In the genomic region with DNA sequence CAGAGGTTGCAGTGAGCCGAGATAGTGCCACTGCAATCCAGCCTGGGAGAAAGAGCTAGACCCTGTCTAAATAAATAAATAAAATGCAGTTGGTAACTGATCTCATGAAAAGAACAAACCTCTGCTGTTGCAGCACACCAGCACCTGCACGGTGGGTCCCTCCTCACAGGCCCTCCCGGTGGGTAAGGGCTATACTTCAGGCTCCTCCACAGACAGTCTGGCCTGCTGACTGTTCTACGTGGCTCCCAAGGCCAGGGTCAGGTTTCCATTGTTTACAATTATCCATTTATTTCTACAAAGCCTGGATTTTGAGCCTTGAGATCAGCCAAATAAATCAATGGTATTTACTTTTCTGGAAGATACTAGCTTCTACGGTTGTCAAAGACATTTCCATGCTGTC, we compare ENCODE assay signal across 22 cellular contexts. TPM values are rescaled to one million over a fixed set of nuclear protein-coding genes. Genes with fewer than 3 reads are reported as not detected.
A peak's percentile ranks its signal among the peaks of the same experiment; 100 is the strongest.
DNase-seq lines count a peak whose midpoint lies in the region; ATAC-seq, FAIRE-seq and TF ChIP-seq lines count a peak whose summit lies in the region.
"Had no signal": no experiment of that assay in that cellular context is flagged by ENCODE, and none has a peak within 500 bp of the region (broad histone marks: within the 10 kb centered on the region; RNA-seq: fewer than 3 reads in every experiment).

No MANE protein-coding gene starts in this region.

- H3K79me1 ChIP-seq in IMR-90 (ENCODE audit: low read depth in 1 of 2, low read length in 2 of 2): no peaks in the 10 kb centered on the region; a peak in 1 of 4 replicates
- H3K79me1 ChIP-seq in neuronal stem cell (ENCODE audit: low read depth, low read length): no peaks in the 10 kb centered on the region

- H3K79me2 ChIP-seq in K562 (ENCODE audit: control insufficient read depth, insufficient read depth, low read length): no peaks in the 10 kb centered on the region; the same call in 2 of the 3 replicates

- no peak overlapping the region for H2BK20ac ChIP-seq in IMR-90 (ENCODE audit: low read depth, low read length)

- H3K4ac ChIP-seq in IMR-90 (ENCODE audit: low read depth, low read length): no peak overlapping the region
- H3K4ac ChIP-seq in neuronal stem cell (ENCODE audit: low read length): no peak overlapping the region

- no peak overlapping the region for H3K56ac ChIP-seq in IMR-90 (ENCODE audit: extremely low read depth, insufficient read depth, low read length)

- FAIRE-seq in K562 (lab: Jason Lieb, UNC): no peak
- FAIRE-seq: GM12891, HTR-8/SVneo had no signal

- in situ Hi-C loops in IMR-90 (cut with MboI; ENCODE audit: low sequenced_read_pairs) (loop anchor here (5.0 to 10.0 kb wide), 2 partner anchors 94 to 222 kb away; no protein-coding TSS in a partner anchor), K562 (cut with MboI) (no loop called here)

- no peak overlapping the region for H3K27ac ChIP-seq in IMR-90 (ENCODE audit: insufficient read depth, low read length)
- H3K27ac ChIP-seq in K562 (ENCODE audit: extremely low read depth, low read depth, low read length): no peak overlapping the region
- no peak overlapping the region for H3K27ac ChIP-seq in neuronal stem cell (replicated peaks; ENCODE audit: low read length)
- H3K27ac ChIP-seq: 22Rv1, A549, GM23248 had no signal

- ATAC-seq in IMR-90 (ENCODE audit: low read depth): no peak
- no peak for ATAC-seq in K562
- no peak for ATAC-seq in HG03469 (IDR thresholded peaks at IDR 0.05; ENCODE audit: unreplicated experiment)
- ATAC-seq in GM19023 (IDR thresholded peaks at IDR 0.05; ENCODE audit: unreplicated experiment): no peak

- H4K5ac ChIP-seq in IMR-90 (ENCODE audit: low read depth, low read length): no peak overlapping the region

- TF ChIP-seq RAD21 in IMR-90 (IDR thresholded peaks at IDR 0.05; ENCODE audit: low read length) (no peak), K562 (CRISPR knock-in tag; conservative IDR thresholded peaks at IDR 0.05 in 1 of 2, IDR thresholded peaks at IDR 0.05 in 1 of 2) (no peak)

- H3K14ac ChIP-seq in IMR-90 (replicated peaks; ENCODE audit: low read depth, low read length): no peak overlapping the region
- H3K14ac ChIP-seq in neuronal stem cell (ENCODE audit: low read length): no peak overlapping the region

- H2BK5ac ChIP-seq in IMR-90 (ENCODE audit: low read depth, low read length, poor library complexity, severe bottlenecking) (no peak overlapping the region), neuronal stem cell (ENCODE audit: low read length) (no peak overlapping the region)

- H3K18ac ChIP-seq in IMR-90 (ENCODE audit: low read depth, low read length): no peak overlapping the region
- H3K18ac ChIP-seq in neuronal stem cell (ENCODE audit: low read length): no peak overlapping the region

- H4K8ac ChIP-seq in IMR-90 (ENCODE audit: low read depth in 2 of 2, low read length in 2 of 2) (no peak overlapping the region), neuronal stem cell (ENCODE audit: low read depth, low read length) (no peak overlapping the region)

- TF ChIP-seq EP300 in K562 (IDR thresholded peaks at IDR 0.05; ENCODE audit: low read length): no peak

- H3K9ac ChIP-seq in IMR-90 (ENCODE audit: low read depth, low read length) (no peak overlapping the region), K562 (ENCODE audit: insufficient read depth in 1 of 2, low read depth in 2 of 2, low read length in 2 of 2) (no peak overlapping the region), neuronal stem cell (ENCODE audit: low read depth, low read length, poor library complexity) (no peak overlapping the region)
- H3K9ac ChIP-seq: GM23248 had no signal

- H3K27me3 ChIP-seq in IMR-90 (ENCODE audit: control insufficient read depth, insufficient read depth, low read length) (peaks cover 4% of the 10 kb centered on the region), K562 (ENCODE audit: control insufficient read depth in 2 of 2, insufficient read depth in 2 of 2, low read length in 2 of 2) (no peaks in the 10 kb centered on the region), neuronal stem cell (ENCODE audit: control insufficient read depth in 3 of 3, insufficient read depth in 3 of 3, low read depth in 1 of 3, low read length in 3 of 3) (no peaks in the 10 kb centered on the region)

- H3K9me1 ChIP-seq in IMR-90 (ENCODE audit: insufficient read depth, low read length) (no peaks in the 10 kb centered on the region), K562 (ENCODE audit: control insufficient read depth, insufficient read depth, low read length) (no peaks in the 10 kb centered on the region)

- H2AK5ac ChIP-seq in IMR-90 (ENCODE audit: low read depth, low read length) (no peak overlapping the region), neuronal stem cell (ENCODE audit: low read depth, low read length) (peak overlapping the region; percentile 53)

- H2BK12ac ChIP-seq in neuronal stem cell (ENCODE audit: low read length): no peak overlapping the region

- peak overlapping the region; percentile 69 for H3K23ac ChIP-seq in IMR-90 (ENCODE audit: low read depth, low read length)
- H3K23ac ChIP-seq in neuronal stem cell (ENCODE audit: low read depth, low read length, poor library complexity): no peak overlapping the region

- H2BK15ac ChIP-seq in IMR-90 (ENCODE audit: low read depth, low read length): no peak overlapping the region
- H2BK15ac ChIP-seq in neuronal stem cell (ENCODE audit: low read length): no peak overlapping the region

- no peaks in the 10 kb centered on the region for H3K9me3 ChIP-seq in IMR-90 (ENCODE audit: control insufficient read depth, insufficient read depth, low read length)
- no peaks in the 10 kb centered on the region for H3K9me3 ChIP-seq in K562 (replicated peaks; ENCODE audit: control insufficient read depth, insufficient read depth, low read depth, low read length)
- H3K9me3 ChIP-seq in neuronal stem cell (replicated peaks in 1 of 2; ENCODE audit: control insufficient read depth in 2 of 2, insufficient read depth in 1 of 2, low read depth in 1 of 2, low read length in 2 of 2): no peaks in the 10 kb centered on the region
- H3K9me3 ChIP-seq: A549 had no signal

- H4K20me1 ChIP-seq in IMR-90 (ENCODE audit: insufficient read depth, low read length): no peaks in the 10 kb centered on the region
- H4K20me1 ChIP-seq in K562 (replicated peaks; ENCODE audit: control insufficient read depth, insufficient read depth, low read length): no peaks in the 10 kb centered on the region

- H2AK9ac ChIP-seq in IMR-90 (replicated peaks; ENCODE audit: low read depth, low read length, poor library complexity): no peak overlapping the region

- dilution Hi-C loops in IMR-90 (cut with HindIII; ENCODE audit: low sequenced_read_pairs, unreplicated experiment): no loop called here

- H2BK120ac ChIP-seq in IMR-90 (ENCODE audit: low read depth, low read length): no peak overlapping the region
- no peak overlapping the region for H2BK120ac ChIP-seq in neuronal stem cell (ENCODE audit: low read depth, low read length)

- WGBS in IMR-90 (ENCODE audit: extremely low coverage in 2 of 2, insufficient read length in 1 of 2), 2 experiments: no CpG with 5 or more reads among the region's 5 CpGs
- 75% methylated on average over 5 of the region's 5 CpGs for WGBS in K562 (ENCODE audit: insufficient coverage, low coverage, missing lambda C conversion rate)
- no CpG with 5 or more reads among the region's 5 CpGs for WGBS in neuronal stem cell (ENCODE audit: extremely low coverage in 2 of 2, insufficient read length in 2 of 2, insufficient replicate concordance in 1 of 2), 2 donors

- TF ChIP-seq POLR2A in IMR-90 (IDR thresholded peaks at IDR 0.05; ENCODE audit: low read depth, low read length): no peak
- TF ChIP-seq POLR2A in K562 (conservative IDR thresholded peaks at IDR 0.05): no peak

- intact Hi-C loops in IMR-90 (cut with micrococcal nuclease) (loop anchor here (1.0 to 2.0 kb wide), 3 partner anchors 94 to 223 kb away; no protein-coding TSS in a partner anchor), K562 (cut with micrococcal nuclease) (no loop called here)

- H2AFZ ChIP-seq in IMR-90 (replicated peaks; ENCODE audit: low read length, poor library complexity) (no peak overlapping the region), K562 (ENCODE audit: low read depth, low read length) (0 out of 2 replicates have a peak overlapping the region, but pooled peaks have one; percentile 8), neuronal stem cell (ENCODE audit: low read length) (peak overlapping the region; percentile 32)
- H2AFZ ChIP-seq: GM23248 had no signal

- H4K91ac ChIP-seq in IMR-90 (ENCODE audit: insufficient read depth, low read depth, low read length) (no peak overlapping the region), neuronal stem cell (ENCODE audit: low read depth, low read length, poor library complexity) (no peak overlapping the region)

- TF ChIP-seq CTCF in IMR-90 (conservative IDR thresholded peaks at IDR 0.05; ENCODE audit: low read depth, low read length) (no peak), K562 (IDR thresholded peaks at IDR 0.05 in 2 of 3, conservative IDR thresholded peaks at IDR 0.05 in 1 of 3; ENCODE audit: insufficient read depth in 2 of 3, low read depth in 1 of 3, low read length in 3 of 3) (no peak)

- DNase-seq in NCI-H1092 treated with DMSO at 0.1 percent for 48 hours (lab: John Stamatoyannopoulos, UW): peak; percentile 7
- DNase-seq in NCI-H1092 (lab: John Stamatoyannopoulos, UW): no peak
- no peak for DNase-seq in IMR-90
- no peak for DNase-seq in K562 (ENCODE audit: extremely low read depth in 1 of 4, low spot score in 3 of 4)
- DNase-seq in neuronal stem cell (ENCODE audit: low spot score): no peak
- DNase-seq in Ammon's horn (ENCODE audit: low spot score): no peak
- DNase-seq: AML-193; C1 segment of cervical spinal cord; CD4-positive, CD25-positive, alpha-beta regulatory T cell; CD8-positive, alpha-beta memory T cell; COR-L47; DMS 273 treated with DMSO at 0.1 percent for 48 hours; DND-41; GM23248 had no signal

- H3K4me2 ChIP-seq in IMR-90 (ENCODE audit: low read depth, low read length): no peak overlapping the region
- H3K4me2 ChIP-seq in K562 (ENCODE audit: insufficient read depth, low read length): no peak overlapping the region
- no peak overlapping the region for H3K4me2 ChIP-seq in neuronal stem cell (ENCODE audit: insufficient read depth, low read length, poor library complexity, severe bottlenecking)
- H3K4me2 ChIP-seq: A549 had no signal

- POLR2A ChIA-PET in IMR-90 (lab: Charles Lee; ENCODE audit: unreplicated experiment) (no interaction called here), K562 (lab: Yijun Ruan, JAX) (interaction anchor here (0.9 kb wide), 1 partner anchor 15 kb away, joined by 3 read pairs; no protein-coding TSS in a partner anchor)

- BruUV-seq in IMR-90 (replicated peaks; lab: Mats Ljungman, UMichigan) (no TSS peak), K562 (replicated peaks; lab: Mats Ljungman, UMichigan) (no TSS peak)

- H3K4me1 ChIP-seq in IMR-90 (ENCODE audit: control insufficient read depth, insufficient read depth, low read length) (no peaks in the 10 kb centered on the region; the same call in 1 of the 2 replicates), K562 (replicated peaks in 1 of 2; ENCODE audit: control insufficient read depth in 2 of 2, insufficient read depth in 2 of 2, low read length in 2 of 2) (peaks cover 0 to 17% of the 10 kb centered on the region in 2 experiments; a peak in 2 of 5 replicates), neuronal stem cell (ENCODE audit: control insufficient read depth in 2 of 2, insufficient read depth in 1 of 2, low read depth in 1 of 2, low read length in 2 of 2) (peaks cover 23 to 24% of the 10 kb centered on the region in 2 donors)

- CTCF ChIA-PET in IMR-90 (lab: Yijun Ruan, JAX) (interaction anchor here (1.5 kb wide), 1 partner anchor 222 kb away, joined by 5 read pairs; no protein-coding TSS in a partner anchor), K562 (lab: Yijun Ruan, JAX; ENCODE audit: low intra/inter-chr PET ratio) (no interaction called here)

- no peaks in the 10 kb centered on the region for H3K36me3 ChIP-seq in IMR-90 (ENCODE audit: control insufficient read depth, insufficient read depth, low read length)
- H3K36me3 ChIP-seq in K562 (ENCODE audit: control insufficient read depth, insufficient read depth, low read length): no peaks in the 10 kb centered on the region
- no peaks in the 10 kb centered on the region for H3K36me3 ChIP-seq in neuronal stem cell (replicated peaks in 1 of 2; ENCODE audit: control insufficient read depth in 2 of 2, insufficient read depth in 2 of 2, low read length in 2 of 2)

- H3K4me3 ChIP-seq in IMR-90 (ENCODE audit: insufficient read depth, low read depth, low read length) (no peak overlapping the region), K562 (no peak overlapping the region), neuronal stem cell (ENCODE audit: low read length in 2 of 2) (no peak overlapping the region)
- H3K4me3 ChIP-seq: A549, GM23248 had no signal

RNA-seq across cellular contexts. Expression of a gene that starts 5.1 kb away (rescaled TPM):
- total RNA-seq in IMR-90 (2012; rRNA removed) (27.8 and 33.0 TPM in 2 replicates), K562 (2014; rRNA removed) (40.9 and 46.5 TPM in 2 replicates), K562 (2014; rRNA removed; fragmentation: Illumina TruSeq; extraction: Trizol) (10.4 and 13.6 TPM in 2 replicates), K562 (2015; rRNA removed; fragmentation: Illumina TruSeq; extraction: Trizol) (25.2 and 26.2 TPM in 2 replicates), K562 (2021) (30.8 and 32.5 TPM in 2 replicates)
- polyA plus RNA-seq in IMR-90 (2012; rRNA removed) (21.7 and 26.5 TPM in 2 replicates), K562 (2011; rRNA removed) (27.8 and 36.1 TPM in 2 replicates), K562 (2014; fragmentation: Illumina TruSeq; extraction: Trizol) (17.1 and 25.2 TPM in 2 replicates), K562 (2014; fragmentation: Nextera tagmentation; extraction: Ambion mirVana) (under 1 TPM; 0.24 to 0.35 TPM), K562 (2014; rRNA removed) (30.7 and 37.1 TPM in 2 replicates)
- 14.7 and 25.1 TPM in 2 replicates for polyA plus RNA-seq in IMR-90 (2012; cell fraction: cytosol; rRNA removed)
- 35.8 and 49.9 TPM in 2 replicates for polyA plus RNA-seq in IMR-90 (2012; cell fraction: nucleus; rRNA removed; ENCODE audit: low replicate concordance)
- total RNA-seq in K562 (2011; cell fraction: chromatin; rRNA removed; ENCODE audit: low replicate concordance): 105 and 234 TPM in 2 replicates
- 91.2 and 97.2 TPM in 2 replicates for total RNA-seq in K562 (2011; cell fraction: nucleolus; rRNA removed)
- total RNA-seq in K562 (2011; cell fraction: nucleoplasm; rRNA removed): 85.9 and 89.9 TPM in 2 replicates
- 27.5 and 45.8 TPM in 2 replicates for polyA plus RNA-seq in K562 (2011; cell fraction: cytosol; rRNA removed)
- 70.5 and 109 TPM in 2 replicates for polyA plus RNA-seq in K562 (2011; cell fraction: nucleus; rRNA removed)
- polyA plus RNA-seq in K562 (2012): 25.0 and 39.9 TPM in 2 replicates
- polyA minus RNA-seq in K562 (2011; rRNA and poly(A)+ RNA removed): 21.7 and 35.1 TPM in 2 replicates
- polyA minus RNA-seq in K562 (2011; cell fraction: cytosol; rRNA and poly(A)+ RNA removed): 28.8 and 31.9 TPM in 2 replicates
- 25.7 and 46.8 TPM in 2 replicates for polyA minus RNA-seq in K562 (2011; cell fraction: nucleus; rRNA and poly(A)+ RNA removed)
- 30.6 TPM for polyA plus RNA-seq in neuronal stem cell (2013, experiment 1 of 2)
- 29.0 TPM for polyA plus RNA-seq in neuronal stem cell (2013, experiment 2 of 2)

RNA-seq across cellular contexts. Expression of a gene that starts 32.2 kb away (rescaled TPM):
- total RNA-seq in IMR-90 (2012; rRNA removed) (not detected in 2 replicates), K562 (2014; rRNA removed) (not detected in 2 replicates), K562 (2014; rRNA removed; fragmentation: Illumina TruSeq; extraction: Trizol) (not detected in 2 replicates), K562 (2015; rRNA removed; fragmentation: Illumina TruSeq; extraction: Trizol) (not detected in 2 replicates), K562 (2021) (0.11 TPM in 1 of 2 replicates, not detected in the other)
- polyA plus RNA-seq in IMR-90 (2012; rRNA removed) (not detected in 2 replicates), K562 (2011; rRNA removed) (0.11 and 0.42 TPM in 2 replicates), K562 (2014; fragmentation: Illumina TruSeq; extraction: Trizol) (not detected in 2 replicates), K562 (2014; fragmentation: Nextera tagmentation; extraction: Ambion mirVana) (under 1 TPM in 1 of 2 experiments, not detected in 1; 0.14 TPM), K562 (2014; rRNA removed) (not detected in 2 replicates)
- not detected in 2 replicates for polyA plus RNA-seq in IMR-90 (2012; cell fraction: cytosol; rRNA removed)
- not detected in 2 replicates for polyA plus RNA-seq in IMR-90 (2012; cell fraction: nucleus; rRNA removed; ENCODE audit: low replicate concordance)
- 0.67 and 2.1 TPM in 2 replicates for total RNA-seq in K562 (2011; cell fraction: chromatin; rRNA removed; ENCODE audit: low replicate concordance)
- 0.39 TPM in 1 of 2 replicates, not detected in the other for total RNA-seq in K562 (2011; cell fraction: nucleolus; rRNA removed)
- total RNA-seq in K562 (2011; cell fraction: nucleoplasm; rRNA removed): 1.3 and 1.9 TPM in 2 replicates
- 0.38 TPM in 1 of 2 replicates, not detected in the other for polyA plus RNA-seq in K562 (2011; cell fraction: cytosol; rRNA removed)
- 0.26 and 0.86 TPM in 2 replicates for polyA plus RNA-seq in K562 (2011; cell fraction: nucleus; rRNA removed)
- polyA plus RNA-seq in K562 (2012): 0.40 and 0.44 TPM in 2 replicates
- 0.28 and 0.51 TPM in 2 replicates for polyA minus RNA-seq in K562 (2011; rRNA and poly(A)+ RNA removed)
- not detected in 2 replicates for polyA minus RNA-seq in K562 (2011; cell fraction: cytosol; rRNA and poly(A)+ RNA removed)
- polyA minus RNA-seq in K562 (2011; cell fraction: nucleus; rRNA and poly(A)+ RNA removed): 0.56 TPM in 1 of 2 replicates, not detected in the other
- not detected for polyA plus RNA-seq in neuronal stem cell (2013, experiment 1 of 2)
- polyA plus RNA-seq in neuronal stem cell (2013, experiment 2 of 2): not detected
- total RNA-seq: CD4-positive, CD25-positive, alpha-beta regulatory T cell; CD8-positive, alpha-beta memory T cell; G401; GM23248; H4 had no signal
- polyA plus RNA-seq: A549; CD4-positive, CD25-positive, alpha-beta regulatory T cell; CD8-positive, alpha-beta memory T cell; GM23248 had no signal
